ENCODE assay signal across 20 cellular contexts in genomic region chr7:101868191-101868950, GRCh38. TPM values are rescaled to one million over a fixed set of nuclear protein-coding genes. Genes with fewer than 3 reads are reported as not detected.
DNase-seq lines count a peak whose midpoint lies in the region; ATAC-seq and TF ChIP-seq lines count a peak whose summit lies in the region.
"Had no signal": no experiment of that assay in that cellular context is flagged by ENCODE, and none has a peak within 500 bp of the region (broad histone marks: within the 10 kb centered on the region; RNA-seq: fewer than 3 reads in every experiment).

No MANE protein-coding gene starts in this region.

- H3K4me3 Mint-ChIP-seq in WTC11 (no peak overlapping the region), mesothelial cell of epicardium (no peak overlapping the region), type B pancreatic cell (peak overlapping the region; percentile 63)
- H3K4me3 Mint-ChIP-seq: activated naive CD4-positive, alpha-beta T cell treated with anti-CD3 and anti-CD28 coated beads, Interleukin-2, amount 50 U/mL, for 24 hours; natural killer cell; T-helper 17 cell had no signal

- peak; percentile 16 for DNase-seq in activated effector memory CD4-positive, alpha-beta T cell treated with anti-CD3 and anti-CD28 coated beads, Interleukin-2, amount 50 U/mL, for 16 hours
- DNase-seq in activated effector memory CD4-positive, alpha-beta T cell treated with Interleukin-2 at 50 U/mL for 16 hours = no peak
- no peak for DNase-seq in WTC11 (ENCODE audit: low spot score)
- DNase-seq in mesothelial cell of epicardium (ENCODE audit: low spot score in 2 of 2, unreplicated experiment in 2 of 2) = no peak
- DNase-seq in type B pancreatic cell (ENCODE audit: extremely low spot score, unreplicated experiment) = no peak
- DNase-seq in hippocampal formation (lab: John Stamatoyannopoulos, UW) = no peak
- DNase-seq in NCI-H774 (lab: John Stamatoyannopoulos, UW) = no peak
- DNase-seq: activated CD4-positive, alpha-beta T cell treated with anti-CD3 and anti-CD28 coated beads, Interleukin-2, amount 50 U/mL, for 48 hours; activated T-cell treated with anti-CD3 and anti-CD28 coated beads for 4 hours; BE2C; heart right ventricle; mammary epithelial cell; natural killer cell; NCI-H524 treated with DMSO at 0.1 percent for 48 hours; SHP77; stimulated activated CD4-positive, alpha-beta T cell treated with anti-CD3 and anti-CD28 coated beads, Interleukin-2, amount 100 ng/mL, for 48 hours; T-helper 17 cell; WERI-Rb-1 had no signal

- H3K27me3 Mint-ChIP-seq in WTC11 (ENCODE audit: low read depth) = no peaks in the 10 kb centered on the region
- H3K27me3 Mint-ChIP-seq in mesothelial cell of epicardium (ENCODE audit: low read depth) = no peaks in the 10 kb centered on the region
- no peaks in the 10 kb centered on the region for H3K27me3 Mint-ChIP-seq in type B pancreatic cell
- H3K27me3 Mint-ChIP-seq: activated naive CD4-positive, alpha-beta T cell treated with anti-CD3 and anti-CD28 coated beads, Interleukin-2, amount 50 U/mL, for 24 hours; T-helper 17 cell had no signal

- CTCF ChIA-PET in WTC11 (lab: Charles Lee) = interaction anchor here (0.5 to 2.7 kb wide), 2 partner anchors 43 to 253 kb away, joined by 4 to 8 read pairs; no protein-coding TSS in a partner anchor

- H3K9me3 Mint-ChIP-seq in WTC11 (no peaks in the 10 kb centered on the region), mesothelial cell of epicardium (no peaks in the 10 kb centered on the region), type B pancreatic cell (no peaks in the 10 kb centered on the region)
- H3K9me3 Mint-ChIP-seq: activated naive CD4-positive, alpha-beta T cell treated with anti-CD3 and anti-CD28 coated beads, Interleukin-2, amount 50 U/mL, for 24 hours; natural killer cell had no signal

- ATAC-seq in WTC11 (no peak), GM19328 (IDR thresholded peaks at IDR 0.05; ENCODE audit: unreplicated experiment) (no peak)
- ATAC-seq: natural killer cell, T-helper 17 cell had no signal

- TF ChIP-seq CTCF in WTC11 (IDR thresholded peaks at IDR 0.05) (no peak), mesothelial cell of epicardium (IDR thresholded peaks at IDR 0.05; ENCODE audit: unreplicated experiment) (no peak), type B pancreatic cell (conservative IDR thresholded peaks at IDR 0.05) (no peak)

- POLR2A ChIA-PET in WTC11 (lab: Charles Lee) = no interaction called here

- H3K27ac Mint-ChIP-seq in WTC11 (peak overlapping the region; percentile 95), mesothelial cell of epicardium (peak overlapping the region; percentile 97), type B pancreatic cell (peak overlapping the region; percentile 84)
- H3K27ac Mint-ChIP-seq: activated naive CD4-positive, alpha-beta T cell treated with anti-CD3 and anti-CD28 coated beads, Interleukin-2, amount 50 U/mL, for 24 hours; T-helper 17 cell had no signal

- H3K36me3 Mint-ChIP-seq in WTC11 = peaks cover 4% of the 10 kb centered on the region; the same call in 1 of the 2 replicates
- peaks cover 4% of the 10 kb centered on the region for H3K36me3 Mint-ChIP-seq in mesothelial cell of epicardium
- H3K36me3 Mint-ChIP-seq in type B pancreatic cell = peaks cover 6% of the 10 kb centered on the region
- H3K36me3 Mint-ChIP-seq: natural killer cell had no signal

- H3K4me1 Mint-ChIP-seq in WTC11 (peaks cover 67% of the 10 kb centered on the region), mesothelial cell of epicardium (peaks cover 49% of the 10 kb centered on the region), type B pancreatic cell (ENCODE audit: unreplicated experiment) (peaks cover 43% of the 10 kb centered on the region)

TF ChIP-seq in WTC11, 78 proteins besides CTCF, POLR2A, EP300 and RAD21:
- TF ChIP-seq ZSCAN18 (CRISPR knock-in tag; IDR thresholded peaks at IDR 0.05) = no peak
- TF ChIP-seq JUN (CRISPR knock-in tag; IDR thresholded peaks at IDR 0.05) = no peak
- TF ChIP-seq HMGA2 (CRISPR knock-in tag; IDR thresholded peaks at IDR 0.05) = no peak
- TF ChIP-seq ZNF671 (CRISPR knock-in tag; IDR thresholded peaks at IDR 0.05) = no peak
- no peak for TF ChIP-seq TCF7 (CRISPR knock-in tag; IDR thresholded peaks at IDR 0.05; ENCODE audit: low read depth)
- no peak for TF ChIP-seq SOX15 (CRISPR knock-in tag; IDR thresholded peaks at IDR 0.05)
- TF ChIP-seq ESRRA (CRISPR knock-in tag; IDR thresholded peaks at IDR 0.05; ENCODE audit: borderline replicate concordance) = no peak
- no peak for TF ChIP-seq OVOL2 (CRISPR knock-in tag; IDR thresholded peaks at IDR 0.05; ENCODE audit: borderline replicate concordance)
- no peak for TF ChIP-seq MYBL2 (CRISPR knock-in tag; IDR thresholded peaks at IDR 0.05)
- TF ChIP-seq, protein P1, sequence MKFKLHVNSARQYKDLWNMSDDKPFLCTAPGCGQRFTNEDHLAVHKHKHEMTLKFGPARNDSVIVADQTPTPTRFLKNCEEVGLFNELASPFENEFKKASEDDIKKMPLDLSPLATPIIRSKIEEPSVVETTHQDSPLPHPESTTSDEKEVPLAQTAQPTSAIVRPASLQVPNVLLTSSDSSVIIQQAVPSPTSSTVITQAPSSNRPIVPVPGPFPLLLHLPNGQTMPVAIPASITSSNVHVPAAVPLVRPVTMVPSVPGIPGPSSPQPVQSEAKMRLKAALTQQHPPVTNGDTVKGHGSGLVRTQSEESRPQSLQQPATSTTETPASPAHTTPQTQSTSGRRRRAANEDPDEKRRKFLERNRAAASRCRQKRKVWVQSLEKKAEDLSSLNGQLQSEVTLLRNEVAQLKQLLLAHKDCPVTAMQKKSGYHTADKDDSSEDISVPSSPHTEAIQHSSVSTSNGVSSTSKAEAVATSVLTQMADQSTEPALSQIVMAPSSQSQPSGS (CRISPR knock-in tag; IDR thresholded peaks at IDR 0.05; ENCODE audit: borderline replicate concordance, low read depth) = no peak
- no peak for TF ChIP-seq MXD4 (CRISPR knock-in tag; IDR thresholded peaks at IDR 0.05; ENCODE audit: borderline replicate concordance)
- no peak for TF ChIP-seq MAX (CRISPR knock-in tag; IDR thresholded peaks at IDR 0.05)
- TF ChIP-seq, protein P2, sequence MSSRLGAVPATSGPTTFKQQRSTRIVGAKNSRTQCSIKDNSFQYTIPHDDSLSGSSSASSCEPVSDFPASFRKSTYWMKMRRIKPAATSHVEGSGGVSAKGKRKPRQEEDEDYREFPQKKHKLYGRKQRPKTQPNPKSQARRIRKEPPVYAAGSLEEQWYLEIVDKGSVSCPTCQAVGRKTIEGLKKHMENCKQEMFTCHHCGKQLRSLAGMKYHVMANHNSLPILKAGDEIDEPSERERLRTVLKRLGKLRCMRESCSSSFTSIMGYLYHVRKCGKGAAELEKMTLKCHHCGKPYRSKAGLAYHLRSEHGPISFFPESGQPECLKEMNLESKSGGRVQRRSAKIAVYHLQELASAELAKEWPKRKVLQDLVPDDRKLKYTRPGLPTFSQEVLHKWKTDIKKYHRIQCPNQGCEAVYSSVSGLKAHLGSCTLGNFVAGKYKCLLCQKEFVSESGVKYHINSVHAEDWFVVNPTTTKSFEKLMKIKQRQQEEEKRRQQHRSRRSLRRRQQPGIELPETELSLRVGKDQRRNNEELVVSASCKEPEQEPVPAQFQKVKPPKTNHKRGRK (CRISPR knock-in tag; IDR thresholded peaks at IDR 0.05; ENCODE audit: borderline replicate concordance) = no peak
- no peak for TF ChIP-seq IRF1 (CRISPR knock-in tag; IDR thresholded peaks at IDR 0.05)
- TF ChIP-seq RELA (CRISPR knock-in tag; IDR thresholded peaks at IDR 0.05; ENCODE audit: borderline replicate concordance) = no peak
- TF ChIP-seq, protein P3, sequence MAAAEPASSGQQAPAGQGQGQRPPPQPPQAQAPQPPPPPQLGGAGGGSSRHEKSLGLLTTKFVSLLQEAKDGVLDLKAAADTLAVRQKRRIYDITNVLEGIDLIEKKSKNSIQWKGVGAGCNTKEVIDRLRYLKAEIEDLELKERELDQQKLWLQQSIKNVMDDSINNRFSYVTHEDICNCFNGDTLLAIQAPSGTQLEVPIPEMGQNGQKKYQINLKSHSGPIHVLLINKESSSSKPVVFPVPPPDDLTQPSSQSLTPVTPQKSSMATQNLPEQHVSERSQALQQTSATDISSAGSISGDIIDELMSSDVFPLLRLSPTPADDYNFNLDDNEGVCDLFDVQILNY (CRISPR knock-in tag; IDR thresholded peaks at IDR 0.05) = no peak
- TF ChIP-seq CREB1 (CRISPR knock-in tag; IDR thresholded peaks at IDR 0.05) = no peak

RNA-seq across cellular contexts. Expression of gene CUX1, which starts 50.9 kb away (rescaled TPM):
- total RNA-seq in WTC11 (2021) (64.3 to 77.1 TPM (median 76.1 TPM) in 3 replicates), mesothelial cell of epicardium (152 to 158 TPM (median 152 TPM) in 3 replicates), type B pancreatic cell (ENCODE audit: low replicate concordance) (76.4 and 79.2 TPM in 2 replicates)
